Comparison of ENCODE assay signal across 14 cellular contexts in genomic region chr4:13642163-13642562, GRCh38. TPM values are rescaled to one million over a fixed set of nuclear protein-coding genes. Genes with fewer than 3 reads are reported as not detected.
A peak's percentile ranks its signal among the peaks of the same experiment; 100 is the strongest.
DNase-seq lines count a peak whose midpoint lies in the region; TF ChIP-seq lines count a peak whose summit lies in the region.
"Had no signal": no experiment of that assay in that cellular context is flagged by ENCODE, and none has a peak within 500 bp of the region (broad histone marks: within the 10 kb centered on the region; RNA-seq: fewer than 3 reads in every experiment).

No MANE protein-coding gene starts in this region.

- DNase-seq in fibroblast of the aortic adventitia (ENCODE audit: low read depth) (peak; percentile 80), skeletal muscle cell (ENCODE audit: low read depth) (peak; percentile 46), neural progenitor cell (ENCODE audit: low spot score) (no peak), NK-92 (lab: John Stamatoyannopoulos, UW; ENCODE audit: unreplicated experiment) (no peak), foreskin melanocyte (no peak)
- no peak for DNase-seq in stimulated activated CD4-positive, alpha-beta T cell treated with anti-CD3 and anti-CD28 coated beads, Interleukin-2, amount 100 ng/mL, for 24 hours
- DNase-seq: activated CD4-positive, alpha-beta T cell treated with anti-CD3 and anti-CD28 coated beads, Interleukin-2, amount 50 U/mL, for 48 hours; effector memory CD4-positive, alpha-beta T cell; left colon; naive thymus-derived CD4-positive, alpha-beta T cell; stimulated activated CD4-positive, alpha-beta T cell treated with anti-CD3 and anti-CD28 coated beads, Interleukin-4, amount 100 ng/mL, for 1 hour; upper lobe of right lung had no signal

- H3K27me3 ChIP-seq in HUES64 (ENCODE audit: insufficient read depth, low read length), result no peaks in the 10 kb centered on the region
- no peaks in the 10 kb centered on the region for H3K27me3 ChIP-seq in neural progenitor cell

- H3K36me3 ChIP-seq in HUES64 (ENCODE audit: insufficient read depth, low read length) (no peaks in the 10 kb centered on the region), neural progenitor cell (no peaks in the 10 kb centered on the region)
- H3K36me3 ChIP-seq: upper lobe of right lung had no signal

- no peak overlapping the region for H3K4me2 ChIP-seq in neural progenitor cell

- peaks cover 2% of the 10 kb centered on the region for H3K27me3 Mint-ChIP-seq in neural progenitor cell (ENCODE audit: insufficient read depth, low read depth)

- no peak overlapping the region for H2AFZ ChIP-seq in neural progenitor cell (replicated peaks)

- no peak overlapping the region for H3K9ac ChIP-seq in HUES64 (ENCODE audit: low read depth, low read length)
- no peak overlapping the region for H3K9ac ChIP-seq in neural progenitor cell

- H3K9me3 ChIP-seq in HUES64 (ENCODE audit: insufficient read depth, low read depth, low read length), result no peaks in the 10 kb centered on the region
- H3K9me3 ChIP-seq in neural progenitor cell (ENCODE audit: low read depth), result no peaks in the 10 kb centered on the region
- H3K9me3 ChIP-seq: upper lobe of right lung had no signal

- peaks cover 6% of the 10 kb centered on the region for H3K4me1 Mint-ChIP-seq in neural progenitor cell

- no peaks in the 10 kb centered on the region for H3F3A ChIP-seq in neural progenitor cell (ENCODE audit: low read depth)

- H3K27ac ChIP-seq in HUES64 (ENCODE audit: low read depth, low read length) (peak overlapping the region; percentile 47; the same call in 1 of the 2 replicates), angular gyrus (ENCODE audit: low read depth, low read length) (peak overlapping the region; percentile 30), neural progenitor cell (no peak overlapping the region)
- H3K27ac ChIP-seq: upper lobe of right lung had no signal

- H3K9me3 Mint-ChIP-seq in neural progenitor cell, result no peaks in the 10 kb centered on the region

- H3K4me3 Mint-ChIP-seq in neural progenitor cell, result no peak overlapping the region
- H3K4me3 Mint-ChIP-seq: naive thymus-derived CD4-positive, alpha-beta T cell had no signal

- H3K27ac Mint-ChIP-seq in neural progenitor cell, result no peak overlapping the region
- H3K27ac Mint-ChIP-seq: naive thymus-derived CD4-positive, alpha-beta T cell had no signal

- TF ChIP-seq CTCF in fibroblast of the aortic adventitia (IDR thresholded peaks at IDR 0.05; ENCODE audit: insufficient read depth, low read length), result no peak
- TF ChIP-seq CTCF in neural progenitor cell (IDR thresholded peaks at IDR 0.05), result no peak

- H4K20me1 ChIP-seq in neural progenitor cell (ENCODE audit: low read depth), result no peaks in the 10 kb centered on the region

- peaks cover 32% of the 10 kb centered on the region for H3K4me1 ChIP-seq in HUES64 (ENCODE audit: insufficient read depth, low read length)
- H3K4me1 ChIP-seq in neural progenitor cell, result no peaks in the 10 kb centered on the region
- H3K4me1 ChIP-seq: upper lobe of right lung had no signal

- H3K4me3 ChIP-seq in HUES64 (ENCODE audit: low read length) (peak overlapping the region; percentile 23; the same call in 1 of the 2 replicates), fibroblast of the aortic adventitia (ENCODE audit: low read depth, low read length) (no peak overlapping the region), skeletal muscle cell (ENCODE audit: low read depth, low read length) (no peak overlapping the region), neural progenitor cell (no peak overlapping the region)
- H3K4me3 ChIP-seq: upper lobe of right lung had no signal

- no peaks in the 10 kb centered on the region for H3K36me3 Mint-ChIP-seq in neural progenitor cell
- H3K36me3 Mint-ChIP-seq: naive thymus-derived CD4-positive, alpha-beta T cell had no signal

- H3K79me2 ChIP-seq in neural progenitor cell (ENCODE audit: low read depth), result no peaks in the 10 kb centered on the region

RNA-seq across cellular contexts. Expression of gene BOD1L1, which starts 14.6 kb away (rescaled TPM):
- 16.3 TPM for polyA plus RNA-seq in HUES64 (2013, experiment 1 of 2)
- 20.5 TPM for polyA plus RNA-seq in HUES64 (2013, experiment 2 of 2)
- 38.0 and 41.5 TPM in 2 replicates for total RNA-seq in fibroblast of the aortic adventitia (ENCODE audit: low replicate concordance)
- 29.4 and 32.5 TPM in 2 replicates for total RNA-seq in neural progenitor cell (ENCODE audit: low replicate concordance)

Comparison
In these comparisons a context has a peak if more than half of its experiments do, and no peak if none do; other contexts are left out.
1. DNase-seq: peak in fibroblast of the aortic adventitia (single experiment) and skeletal muscle cell (single experiment); none in neural progenitor cell (single experiment), NK-92 (single experiment), stimulated activated CD4-positive, alpha-beta T cell treated with anti-CD3 and anti-CD28 coated beads, Interleukin-2, amount 100 ng/mL, for 24 hours (0 of 2) and foreskin melanocyte (single experiment).